Comparison of ENCODE assay signal across 25 cellular contexts in the genomic region with DNA sequence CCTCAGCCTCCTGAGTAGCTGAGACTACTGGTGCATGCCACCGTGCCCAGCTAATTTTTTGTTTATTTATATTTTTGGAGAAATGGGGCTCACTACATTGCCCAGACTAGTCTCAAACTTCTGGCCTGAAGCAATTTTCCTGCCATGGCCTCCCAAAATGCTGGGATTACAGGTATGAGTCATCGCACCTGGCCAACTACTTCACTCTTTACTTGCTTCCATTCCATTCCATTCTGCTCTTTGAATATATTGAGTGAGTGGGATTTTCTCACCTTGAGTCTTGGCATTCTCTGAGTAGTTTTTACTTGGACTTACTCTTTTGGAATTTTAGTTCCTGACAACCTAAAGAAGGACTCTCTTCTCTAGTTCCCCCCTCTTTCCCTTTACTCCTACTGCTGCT.
DNase-seq lines count a peak whose midpoint lies in the region; ATAC-seq, FAIRE-seq and TF ChIP-seq lines count a peak whose summit lies in the region.
"Had no signal": no experiment of that assay in that cellular context is flagged by ENCODE, and none has a peak within 500 bp of the region (broad histone marks: within the 10 kb centered on the region; RNA-seq: fewer than 3 reads in every experiment).

No MANE protein-coding gene starts in this region.

- DNase-seq in MCF 10A (ENCODE audit: unreplicated experiment) (peak; percentile 22), breast epithelium (ENCODE audit: low spot score in 2 of 2) (no peak), epithelial cell of esophagus (ENCODE audit: low read depth) (peak; percentile 59), mesendoderm (peak; percentile 7), small intestine (no peak)
- DNase-seq in naive thymus-derived CD4-positive, alpha-beta T cell: no peak
- DNase-seq: ACHN; AML-193; BE2C; Calu3; CD4-positive, alpha-beta T cell; CD8-positive, alpha-beta memory T cell; DMS53; DMS79 treated with DMSO at 0.1 percent for 48 hours; GF-D8; GOT3; HFFc6 had no signal

- no peak overlapping the region for H3K23ac ChIP-seq in mesendoderm (ENCODE audit: low read length)

- no peak overlapping the region for H3K27ac Mint-ChIP-seq in MCF 10A (ENCODE audit: low read depth, unreplicated experiment)
- H3K27ac Mint-ChIP-seq in naive thymus-derived CD4-positive, alpha-beta T cell: no peak overlapping the region
- H3K27ac Mint-ChIP-seq: CD14-positive monocyte; CD4-positive, alpha-beta T cell; CD8-positive, alpha-beta memory T cell; HFFc6 had no signal

- no peak for TF ChIP-seq CTCF in MCF 10A (IDR thresholded peaks at IDR 0.05; ENCODE audit: unreplicated experiment)
- no peak for TF ChIP-seq CTCF in breast epithelium (IDR thresholded peaks at IDR 0.05)
- no peak for TF ChIP-seq CTCF in epithelial cell of esophagus (IDR thresholded peaks at IDR 0.05; ENCODE audit: insufficient read depth, low read depth, low read length, missing control alignments)

- no peaks in the 10 kb centered on the region for H3K79me1 ChIP-seq in mesendoderm (ENCODE audit: low read length)

- H2AK5ac ChIP-seq in mesendoderm (ENCODE audit: low read length): no peak overlapping the region

- no peak overlapping the region for H2BK15ac ChIP-seq in mesendoderm (replicated peaks; ENCODE audit: low read depth)

- no peak overlapping the region for H3K4ac ChIP-seq in mesendoderm (ENCODE audit: low read depth, low read length)

- FAIRE-seq in small intestine (lab: Jason Lieb, UNC): no peak
- FAIRE-seq: A204.1, GM12891, H54 had no signal

- H3K36me3 Mint-ChIP-seq in MCF 10A (ENCODE audit: insufficient read depth, unreplicated experiment): no peaks in the 10 kb centered on the region
- no peaks in the 10 kb centered on the region for H3K36me3 Mint-ChIP-seq in naive thymus-derived CD4-positive, alpha-beta T cell
- H3K36me3 Mint-ChIP-seq: CD14-positive monocyte; CD8-positive, alpha-beta memory T cell had no signal

- H2BK120ac ChIP-seq in mesendoderm (ENCODE audit: low read depth, low read length): no peak overlapping the region

- H3K4me1 ChIP-seq in breast epithelium: no peaks in the 10 kb centered on the region
- H3K4me1 ChIP-seq in mesendoderm (ENCODE audit: control insufficient read depth, low read depth, low read length): no peaks in the 10 kb centered on the region
- H3K4me1 ChIP-seq in naive thymus-derived CD4-positive, alpha-beta T cell (ENCODE audit: control insufficient read depth in 2 of 2, insufficient read depth in 2 of 2, low read length in 2 of 2): no peaks in the 10 kb centered on the region
- H3K4me1 ChIP-seq in small intestine (ENCODE audit: control insufficient read depth in 2 of 2, insufficient read depth in 1 of 2, low read depth in 1 of 2, low read length in 1 of 2): no peaks in the 10 kb centered on the region
- H3K4me1 ChIP-seq: HAP-1 had no signal

- H4K5ac ChIP-seq in mesendoderm (ENCODE audit: low read length): no peak overlapping the region

- TF ChIP-seq POLR2A in breast epithelium (IDR thresholded peaks at IDR 0.05): no peak

- no TSS peak for BruUV-seq in MCF 10A (replicated peaks; lab: Mats Ljungman, UMichigan)

- H3K27ac ChIP-seq in breast epithelium (no peak overlapping the region), mesendoderm (ENCODE audit: low read depth, low read length) (no peak overlapping the region), small intestine (ENCODE audit: low read depth in 1 of 2, low read length in 1 of 2) (no peak overlapping the region)
- no peak overlapping the region for H3K27ac ChIP-seq in naive thymus-derived CD4-positive, alpha-beta T cell (ENCODE audit: low read depth, low read length)
- H3K27ac ChIP-seq: 22Rv1; BLaER1 treated with 17β-estradiol and CSF1 and Interleukin-3, amounts not matched to agents 10 nM and 100 nM had no signal

- POLR2A ChIA-PET in MCF 10A (lab: Yijun Ruan, JAX): no interaction called here
- POLR2A ChIA-PET in naive thymus-derived CD4-positive, alpha-beta T cell (lab: Charles Lee): no interaction called here

- no peak overlapping the region for H3K4me2 ChIP-seq in mesendoderm (ENCODE audit: low read length)
- H3K4me2 ChIP-seq: BLaER1 treated with 17β-estradiol and CSF1 and Interleukin-3, amounts not matched to agents 10 nM and 100 nM had no signal

- no peak overlapping the region for H3K4me3 Mint-ChIP-seq in MCF 10A (ENCODE audit: unreplicated experiment)
- no peak overlapping the region for H3K4me3 Mint-ChIP-seq in naive thymus-derived CD4-positive, alpha-beta T cell
- H3K4me3 Mint-ChIP-seq: CD14-positive monocyte; CD4-positive, alpha-beta T cell; CD8-positive, alpha-beta memory T cell; HFFc6 had no signal

- no peak overlapping the region for H4K8ac ChIP-seq in mesendoderm (ENCODE audit: low read depth, low read length)

- peaks cover 18% of the 10 kb centered on the region for H3K27me3 Mint-ChIP-seq in MCF 10A (ENCODE audit: insufficient read depth, unreplicated experiment)
- peaks cover 0 to 14% (median 4%) of the 10 kb centered on the region in 5 donors for H3K27me3 Mint-ChIP-seq in naive thymus-derived CD4-positive, alpha-beta T cell
- H3K27me3 Mint-ChIP-seq: CD4-positive, alpha-beta T cell; CD8-positive, alpha-beta memory T cell had no signal

- no peak overlapping the region for H3K56ac ChIP-seq in mesendoderm (ENCODE audit: low read length)

- ATAC-seq in HG03097 (IDR thresholded peaks at IDR 0.05; ENCODE audit: low FRiP score, unreplicated experiment): no peak
- no peak for ATAC-seq in naive thymus-derived CD4-positive, alpha-beta T cell

- H2BK5ac ChIP-seq in mesendoderm (ENCODE audit: low read length): no peak overlapping the region

- H3K27me3 ChIP-seq in breast epithelium: no peaks in the 10 kb centered on the region
- no peaks in the 10 kb centered on the region for H3K27me3 ChIP-seq in mesendoderm (ENCODE audit: insufficient read depth, low read length, poor library complexity)
- no peaks in the 10 kb centered on the region for H3K27me3 ChIP-seq in naive thymus-derived CD4-positive, alpha-beta T cell (ENCODE audit: control insufficient read depth in 2 of 2, insufficient read depth in 2 of 2, low read length in 2 of 2)
- no peaks in the 10 kb centered on the region for H3K27me3 ChIP-seq in small intestine (ENCODE audit: control insufficient read depth in 2 of 2, insufficient read depth in 2 of 2, low read length in 2 of 2)
- H3K27me3 ChIP-seq: BE2C; BLaER1 treated with 17β-estradiol and CSF1 and Interleukin-3, amounts not matched to agents 10 nM and 100 nM had no signal

- no CpG with 5 or more reads among the region's 2 CpGs for whole genome bisulfite sequencing in mesendoderm (ENCODE audit: extremely low coverage, insufficient coverage, low lambda C conversion rate)
- WGBS in small intestine, 3 donors: 81 to 93% (median 92%) methylated on average over 2 of the region's 2 CpGs

- no peaks in the 10 kb centered on the region for H3K36me3 ChIP-seq in breast epithelium
- no peaks in the 10 kb centered on the region for H3K36me3 ChIP-seq in mesendoderm (ENCODE audit: control insufficient read depth, insufficient read depth, low read length)
- no peaks in the 10 kb centered on the region for H3K36me3 ChIP-seq in naive thymus-derived CD4-positive, alpha-beta T cell (ENCODE audit: control insufficient read depth in 2 of 3, insufficient read depth in 3 of 3, low read length in 3 of 3)
- no peaks in the 10 kb centered on the region for H3K36me3 ChIP-seq in small intestine (ENCODE audit: control insufficient read depth in 2 of 2, insufficient read depth in 2 of 2, low read length in 2 of 2)
- H3K36me3 ChIP-seq: BE2C; BLaER1 treated with 17β-estradiol and CSF1 and Interleukin-3, amounts not matched to agents 10 nM and 100 nM; HAP-1 had no signal

- H3K79me2 ChIP-seq in mesendoderm (ENCODE audit: control insufficient read depth, insufficient read depth, low read length): no peaks in the 10 kb centered on the region

- CTCF ChIA-PET in MCF 10A (lab: Yijun Ruan, JAX): no interaction called here
- CTCF ChIA-PET in naive thymus-derived CD4-positive, alpha-beta T cell (lab: Charles Lee): no interaction called here

- peaks cover 5% of the 10 kb centered on the region for H3K4me1 Mint-ChIP-seq in MCF 10A (ENCODE audit: insufficient read depth, unreplicated experiment)
- H3K4me1 Mint-ChIP-seq in naive thymus-derived CD4-positive, alpha-beta T cell: no peaks in the 10 kb centered on the region
- H3K4me1 Mint-ChIP-seq: CD14-positive monocyte; CD8-positive, alpha-beta memory T cell had no signal

- H3K9me3 Mint-ChIP-seq in MCF 10A (ENCODE audit: unreplicated experiment): no peaks in the 10 kb centered on the region
- peaks cover 0 to 19% (median 2%) of the 10 kb centered on the region in 11 donors for H3K9me3 Mint-ChIP-seq in naive thymus-derived CD4-positive, alpha-beta T cell

- H3K4me3 ChIP-seq in breast epithelium (no peak overlapping the region), epithelial cell of esophagus (ENCODE audit: low read length) (no peak overlapping the region), mesendoderm (ENCODE audit: low read length) (no peak overlapping the region), small intestine (ENCODE audit: low read depth in 1 of 2, low read length in 2 of 2) (no peak overlapping the region)
- no peak overlapping the region for H3K4me3 ChIP-seq in naive thymus-derived CD4-positive, alpha-beta T cell (ENCODE audit: low read length)
- H3K4me3 ChIP-seq: BLaER1 treated with 17β-estradiol and CSF1 and Interleukin-3, amounts not matched to agents 10 nM and 100 nM; HAP-1 had no signal

- no peak overlapping the region for H3K9ac ChIP-seq in mesendoderm (ENCODE audit: low read length)
- H3K9ac ChIP-seq: BLaER1 treated with 17β-estradiol and CSF1 and Interleukin-3, amounts not matched to agents 10 nM and 100 nM had no signal

- H3K18ac ChIP-seq in mesendoderm (ENCODE audit: low read length): no peak overlapping the region

- intact Hi-C loops in MCF 10A (cut with micrococcal nuclease) (no loop called here), breast epithelium (cut with DNase I; ENCODE audit: low total_unique reads) (no loop called here)
- intact Hi-C loops in naive thymus-derived CD4-positive, alpha-beta T cell (cut with micrococcal nuclease): no loop called here

- H3K9me3 ChIP-seq in breast epithelium (no peaks in the 10 kb centered on the region), small intestine (ENCODE audit: control insufficient read depth, low read depth) (no peaks in the 10 kb centered on the region)
- H3K9me3 ChIP-seq in naive thymus-derived CD4-positive, alpha-beta T cell (ENCODE audit: control insufficient read depth in 2 of 3, low read length in 3 of 3): no peaks in the 10 kb centered on the region
- H3K9me3 ChIP-seq: BE2C; BLaER1 treated with 17β-estradiol and CSF1 and Interleukin-3, amounts not matched to agents 10 nM and 100 nM; HAP-1 had no signal

Comparison
In these comparisons a context has a peak if more than half of its experiments do, and no peak if none do; other contexts are left out.
1. DNase-seq: peak in MCF 10A (single experiment), epithelial cell of esophagus (single experiment) and mesendoderm (single experiment); none in breast epithelium (0 of 2), naive thymus-derived CD4-positive, alpha-beta T cell (0 of 9) and small intestine (single experiment).